In the genomic region with DNA sequence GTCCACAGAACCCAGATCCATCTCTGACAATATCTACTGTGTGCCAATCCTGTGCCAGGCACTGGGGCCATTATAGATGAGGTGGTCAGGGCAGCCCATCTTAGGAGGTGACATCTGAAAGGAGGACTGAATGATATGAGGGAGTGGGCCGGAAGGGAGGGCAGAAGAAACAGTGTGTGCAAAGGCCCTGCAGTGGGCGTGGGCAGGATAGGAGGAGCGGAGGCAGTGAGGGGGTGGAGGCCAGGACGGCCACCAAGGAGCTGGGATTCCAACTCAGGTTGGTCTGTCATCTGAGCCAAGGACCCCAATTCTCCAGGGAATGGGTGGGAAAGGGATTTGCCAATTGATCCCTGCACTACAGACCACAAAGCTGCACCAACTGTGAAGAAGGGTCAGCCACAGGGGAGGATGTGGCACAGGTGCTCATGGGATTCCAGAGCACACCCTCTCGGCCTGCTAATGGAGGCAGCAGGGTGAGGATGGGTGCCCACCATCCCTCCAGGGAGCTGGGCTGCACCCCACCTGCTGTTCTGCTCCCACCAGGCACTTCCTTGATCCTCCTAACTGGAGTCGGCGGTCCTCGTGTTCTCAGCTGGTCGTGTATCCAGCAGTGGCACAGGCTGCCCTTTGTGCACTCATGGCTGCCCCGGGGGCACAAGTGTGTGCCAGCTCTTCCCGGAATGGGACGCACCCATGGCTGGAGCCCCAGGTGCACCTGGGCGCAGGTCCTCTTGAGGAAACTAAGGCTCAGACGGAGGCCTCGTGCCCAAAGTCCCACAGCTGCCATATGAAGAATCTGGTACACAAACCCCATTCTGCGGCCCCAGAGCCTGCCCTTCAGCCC, we compare ENCODE assay signal across 13 cellular contexts. TPM values are rescaled to one million over a fixed set of nuclear protein-coding genes. Genes with fewer than 3 reads are reported as not detected.
DNase-seq lines count a peak whose midpoint lies in the region; ATAC-seq, FAIRE-seq and TF ChIP-seq lines count a peak whose summit lies in the region.
"Had no signal": no experiment of that assay in that cellular context is flagged by ENCODE, and none has a peak within 500 bp of the region (broad histone marks: within the 10 kb centered on the region; RNA-seq: fewer than 3 reads in every experiment).

No MANE protein-coding gene starts in this region.

- no peak overlapping the region; the same call in 1 of the 2 replicates for H3K9ac ChIP-seq in OCI-LY1 (ENCODE audit: low read length)

- no peaks in the 10 kb centered on the region for H3K9me3 ChIP-seq in CD4-positive, alpha-beta T cell (ENCODE audit: control insufficient read depth, low read length)
- H3K9me3 ChIP-seq in OCI-LY1 (ENCODE audit: low read length), result no peaks in the 10 kb centered on the region

- no peak for TF ChIP-seq CTCF in CD4-positive, alpha-beta T cell (IDR thresholded peaks at IDR 0.05)
- TF ChIP-seq CTCF in OCI-LY1 (IDR thresholded peaks at IDR 0.05; ENCODE audit: low read length) (no peak), osteocyte (IDR thresholded peaks at IDR 0.05) (no peak)

- no peaks in the 10 kb centered on the region for H3K9me3 Mint-ChIP-seq in CD4-positive, alpha-beta T cell
- no peaks in the 10 kb centered on the region for H3K9me3 Mint-ChIP-seq in dendritic cell treated with granulocyte-macrophage colony-stimulating factor and Interleukin-4, amounts not matched to agents 40 ng/mL and 50 ng/mL, for 4 days
- H3K9me3 Mint-ChIP-seq in osteocyte (ENCODE audit: unreplicated experiment), result no peaks in the 10 kb centered on the region
- H3K9me3 Mint-ChIP-seq: GM23338 had no signal

- H3K4me3 ChIP-seq in OCI-LY1 (ENCODE audit: low read depth, low read length, poor library complexity, severe bottlenecking), result no peak overlapping the region
- H3K4me3 ChIP-seq: GM23338 had no signal

- peaks cover 82% of the 10 kb centered on the region for H3K4me1 ChIP-seq in OCI-LY1 (ENCODE audit: insufficient read depth, low read length, severe bottlenecking)

- H3K9me2 ChIP-seq in OCI-LY1 (ENCODE audit: low read depth, low read length), result no peaks in the 10 kb centered on the region

- FAIRE-seq in frontal cortex (lab: Jason Lieb, UNC), result no peak
- FAIRE-seq: kidney had no signal

- peaks cover 7% of the 10 kb centered on the region for H3K36me3 Mint-ChIP-seq in CD4-positive, alpha-beta T cell (ENCODE audit: low read depth)
- H3K36me3 Mint-ChIP-seq in dendritic cell treated with granulocyte-macrophage colony-stimulating factor and Interleukin-4, amounts not matched to agents 40 ng/mL and 50 ng/mL, for 4 days (ENCODE audit: low read depth), result peaks cover 72% of the 10 kb centered on the region
- no peaks in the 10 kb centered on the region for H3K36me3 Mint-ChIP-seq in osteocyte (ENCODE audit: unreplicated experiment)

- peaks cover 77% of the 10 kb centered on the region for H3K4me1 Mint-ChIP-seq in CD4-positive, alpha-beta T cell (ENCODE audit: low read depth)
- peaks cover 88% of the 10 kb centered on the region for H3K4me1 Mint-ChIP-seq in dendritic cell treated with granulocyte-macrophage colony-stimulating factor and Interleukin-4, amounts not matched to agents 40 ng/mL and 50 ng/mL, for 4 days (ENCODE audit: low read depth)
- H3K4me1 Mint-ChIP-seq in osteocyte (ENCODE audit: unreplicated experiment), result peaks cover 56% of the 10 kb centered on the region

- intact Hi-C loops in CD4-positive, alpha-beta T cell (cut with DNase I, micrococcal nuclease), result no loop called here
- intact Hi-C loops in dendritic cell treated with granulocyte-macrophage colony-stimulating factor and Interleukin-4, amounts not matched to agents 40 ng/mL and 50 ng/mL, for 4 days (cut with micrococcal nuclease), result loop anchor here (10.0 kb wide), 2 partner anchors 142 to 208 kb away; a partner anchor contains a TSS

- peak overlapping the region; percentile 25 for H3K27ac ChIP-seq in CD4-positive, alpha-beta T cell (ENCODE audit: low read depth, low read length)
- H3K27ac ChIP-seq in OCI-LY1 (ENCODE audit: low read depth, low read length, poor library complexity, severe bottlenecking), result peak overlapping the region; percentile 98

- no peaks in the 10 kb centered on the region for H3K27me3 Mint-ChIP-seq in CD4-positive, alpha-beta T cell
- no peaks in the 10 kb centered on the region for H3K27me3 Mint-ChIP-seq in dendritic cell treated with granulocyte-macrophage colony-stimulating factor and Interleukin-4, amounts not matched to agents 40 ng/mL and 50 ng/mL, for 4 days
- H3K27me3 Mint-ChIP-seq in osteocyte (ENCODE audit: unreplicated experiment), result no peaks in the 10 kb centered on the region

- no peak overlapping the region; the same call in 1 of the 2 replicates for H3K4me2 ChIP-seq in OCI-LY1 (ENCODE audit: low read length)
- H3K4me2 ChIP-seq: GM23338 had no signal

- H4K20me1 ChIP-seq in OCI-LY1 (ENCODE audit: insufficient read depth, low read length), result no peaks in the 10 kb centered on the region

- H3F3A ChIP-seq in OCI-LY1 (ENCODE audit: insufficient read depth, low read length), result no peaks in the 10 kb centered on the region

- DNase-seq in CD4-positive, alpha-beta T cell, result no peak
- DNase-seq in osteocyte (ENCODE audit: extremely low spot score, unreplicated experiment) (no peak), DMS79 (lab: John Stamatoyannopoulos, UW) (no peak), NCI-H446 (lab: John Stamatoyannopoulos, UW) (no peak), frontal cortex (ENCODE audit: low spot score in 2 of 2) (no peak)
- DNase-seq in activated CD4-positive, CD25-positive, alpha-beta regulatory T cell treated with anti-CD3 and anti-CD28 coated beads, Interleukin-2, amount 50 U/mL, for 72 hours, result no peak
- DNase-seq: kidney; nucleus accumbens; Right ventricle myocardium superior; stimulated activated naive CD4-positive, alpha-beta T cell treated with Interleukin-2 at 50 U/mL for 16 hours had no signal

- peak overlapping the region; percentile 67 for H3K4me3 Mint-ChIP-seq in CD4-positive, alpha-beta T cell
- H3K4me3 Mint-ChIP-seq in dendritic cell treated with granulocyte-macrophage colony-stimulating factor and Interleukin-4, amounts not matched to agents 40 ng/mL and 50 ng/mL, for 4 days, result peak overlapping the region; percentile 13
- no peak overlapping the region for H3K4me3 Mint-ChIP-seq in osteocyte (ENCODE audit: unreplicated experiment)

- peaks cover 8% of the 10 kb centered on the region; the same call in 1 of the 2 replicates for H3K79me2 ChIP-seq in OCI-LY1 (ENCODE audit: insufficient read depth, low read length)

- ATAC-seq in CD4-positive, alpha-beta T cell (ENCODE audit: poor library complexity), result no peak
- ATAC-seq: GM23338 had no signal

- no peak overlapping the region for H2AFZ ChIP-seq in OCI-LY1 (ENCODE audit: low read length)
- H2AFZ ChIP-seq: GM23338 had no signal

- POLR2A ChIA-PET in CD4-positive, alpha-beta T cell (lab: Charles Lee), result interaction anchor here (0.6 to 3.2 kb wide), 2 partner anchors 9 to 238 kb away, joined by 3 to 10 read pairs; no protein-coding TSS in a partner anchor

- H3K27ac Mint-ChIP-seq in CD4-positive, alpha-beta T cell, result peak overlapping the region; percentile 98
- H3K27ac Mint-ChIP-seq in dendritic cell treated with granulocyte-macrophage colony-stimulating factor and Interleukin-4, amounts not matched to agents 40 ng/mL and 50 ng/mL, for 4 days, result peak overlapping the region; percentile 74
- H3K27ac Mint-ChIP-seq in osteocyte (ENCODE audit: unreplicated experiment), result peak overlapping the region; percentile 39

- CTCF ChIA-PET in CD4-positive, alpha-beta T cell (lab: Charles Lee), result interaction anchor here (1.4 kb wide), 1 partner anchor 13 kb away, joined by 3 read pairs; no protein-coding TSS in a partner anchor

- H3K27me3 ChIP-seq in CD4-positive, alpha-beta T cell (ENCODE audit: control insufficient read depth, insufficient read depth, low read length), result no peaks in the 10 kb centered on the region
- no peaks in the 10 kb centered on the region for H3K27me3 ChIP-seq in OCI-LY1 (ENCODE audit: insufficient read depth, low read length)

- peaks cover 13% of the 10 kb centered on the region; the same call in 1 of the 2 replicates for H3K36me3 ChIP-seq in OCI-LY1 (ENCODE audit: insufficient read depth, low read length)

RNA-seq across cellular contexts. Expression of a gene that starts 9.6 kb away (rescaled TPM):
- total RNA-seq in CD4-positive, alpha-beta T cell, result 100 to 1,000 TPM; 249 to 264 TPM
- total RNA-seq in osteocyte (78.0 and 86.9 TPM in 2 replicates), frontal cortex (17.5 TPM)

Comparison
In these comparisons a context has a peak if more than half of its experiments do, and no peak if none do; other contexts are left out.
1. H3K27ac Mint-ChIP-seq: peak in every context shown above with its lines; median percentile 98 in CD4-positive, alpha-beta T cell; 74 in dendritic cell treated with granulocyte-macrophage colony-stimulating factor and Interleukin-4, amounts not matched to agents 40 ng/mL and 50 ng/mL, for 4 days; 39 in osteocyte.